Comparison of ENCODE assay signal across 19 cellular contexts in genomic region chr10:72470670-72471069, GRCh38.
"Had no signal": no experiment of that assay in that cellular context is flagged by ENCODE, and none has a peak within 500 bp of the region (broad histone marks: within the 10 kb centered on the region; RNA-seq: fewer than 3 reads in every experiment).

No MANE protein-coding gene starts in this region.

- H3K9me3 Mint-ChIP-seq: activated CD4-positive, alpha-beta memory T cell treated with anti-CD3 and anti-CD28 coated beads, Interleukin-2, amount 10 ng/mL, durations not matched to agents 7 days and 5 days; activated naive CD8-positive, alpha-beta T cell treated with anti-CD3 and anti-CD28 coated beads for 36 hours; activated T-cell treated with anti-CD3 and anti-CD28 coated beads, Interleukin-2, amount 50 U/mL, for 4 hours; mesothelial cell of epicardium; stimulated activated effector memory CD8-positive, alpha-beta T cell treated with anti-CD3 and anti-CD28 coated beads, Interleukin-12 subunit alpha, Interleukin-12 subunit beta, amount 100 ng/mL, for 72 hours had no signal

- H3K4me3 ChIP-seq: body of pancreas, gastroesophageal sphincter, heart right ventricle, lung, pancreas, vagina had no signal

- H3K4me3 Mint-ChIP-seq: activated CD4-positive, alpha-beta memory T cell treated with anti-CD3 and anti-CD28 coated beads, Interleukin-2, amount 10 ng/mL, durations not matched to agents 7 days and 5 days; activated naive CD8-positive, alpha-beta T cell treated with anti-CD3 and anti-CD28 coated beads for 36 hours; activated T-cell treated with anti-CD3 and anti-CD28 coated beads, Interleukin-2, amount 50 U/mL, for 4 hours; mesothelial cell of epicardium; neural crest cell; stimulated activated effector memory CD8-positive, alpha-beta T cell treated with anti-CD3 and anti-CD28 coated beads, Interleukin-12 subunit alpha, Interleukin-12 subunit beta, amount 100 ng/mL, for 72 hours; WTC11 had no signal

- ATAC-seq: activated T-cell treated with anti-CD3 and anti-CD28 coated beads, Interleukin-2, amount 50 U/mL, for 4 hours; body of pancreas; gastroesophageal sphincter; heart right ventricle; pancreas; stimulated activated effector memory CD8-positive, alpha-beta T cell treated with anti-CD3 and anti-CD28 coated beads, Interleukin-12 subunit alpha, Interleukin-12 subunit beta, amount 100 ng/mL, for 72 hours; WTC11 had no signal

- H3K9me3 ChIP-seq: body of pancreas, gastroesophageal sphincter, heart right ventricle, pancreas, vagina had no signal

- DNase-seq: activated CD4-positive, alpha-beta memory T cell treated with anti-CD3 and anti-CD28 coated beads, Interleukin-2, amount 10 ng/mL, durations not matched to agents 7 days and 5 days; activated CD4-positive, alpha-beta T cell treated with anti-CD3 and anti-CD28 coated beads for 4 hours; activated gamma-delta T cell; activated naive CD8-positive, alpha-beta T cell treated with anti-CD3 and anti-CD28 coated beads for 36 hours; activated T-cell treated with anti-CD3 and anti-CD28 coated beads, Interleukin-2, amount 50 U/mL, for 4 hours; amygdala; body of pancreas; caudate nucleus; erythroblast; heart right ventricle; pancreas had no signal

- H3K27me3 Mint-ChIP-seq: activated CD4-positive, alpha-beta memory T cell treated with anti-CD3 and anti-CD28 coated beads, Interleukin-2, amount 10 ng/mL, durations not matched to agents 7 days and 5 days; activated naive CD8-positive, alpha-beta T cell treated with anti-CD3 and anti-CD28 coated beads for 36 hours had no signal

- H3K27ac ChIP-seq: body of pancreas, gastroesophageal sphincter, heart right ventricle, pancreas, vagina had no signal

- H3K27me3 ChIP-seq: body of pancreas, gastroesophageal sphincter, heart right ventricle, pancreas, vagina had no signal

- FAIRE-seq: colon, pancreas had no signal

- H3K4me1 Mint-ChIP-seq: activated CD4-positive, alpha-beta memory T cell treated with anti-CD3 and anti-CD28 coated beads, Interleukin-2, amount 10 ng/mL, durations not matched to agents 7 days and 5 days; stimulated activated effector memory CD8-positive, alpha-beta T cell treated with anti-CD3 and anti-CD28 coated beads, Interleukin-12 subunit alpha, Interleukin-12 subunit beta, amount 100 ng/mL, for 72 hours; WTC11 had no signal

- H3K4me1 ChIP-seq: body of pancreas, gastroesophageal sphincter, pancreas, vagina had no signal

- H3K27ac Mint-ChIP-seq: activated CD4-positive, alpha-beta memory T cell treated with anti-CD3 and anti-CD28 coated beads, Interleukin-2, amount 10 ng/mL, durations not matched to agents 7 days and 5 days; activated naive CD8-positive, alpha-beta T cell treated with anti-CD3 and anti-CD28 coated beads for 36 hours; mesothelial cell of epicardium; stimulated activated effector memory CD8-positive, alpha-beta T cell treated with anti-CD3 and anti-CD28 coated beads, Interleukin-12 subunit alpha, Interleukin-12 subunit beta, amount 100 ng/mL, for 72 hours; WTC11 had no signal
